9 cellular contexts compared by ENCODE assay signal in genomic region chr3:13013151-13013561, GRCh38.
DNase-seq lines count a peak whose midpoint lies in the region; ATAC-seq, FAIRE-seq and TF ChIP-seq lines count a peak whose summit lies in the region.
"Had no signal": no experiment of that assay in that cellular context is flagged by ENCODE, and none has a peak within 500 bp of the region (broad histone marks: within the 10 kb centered on the region; RNA-seq: fewer than 3 reads in every experiment).

No MANE protein-coding gene starts in this region.

- H3K27me3 ChIP-seq in MM.1S (replicated peaks; ENCODE audit: insufficient read depth, low read length) (no peaks in the 10 kb centered on the region), GM12878 (replicated peaks in 1 of 2; ENCODE audit: control insufficient read depth in 2 of 2, insufficient read depth in 2 of 2, low read length in 1 of 2) (no peaks in the 10 kb centered on the region), skeletal muscle tissue (ENCODE audit: control insufficient read depth in 3 of 3, insufficient read depth in 3 of 3, low read length in 3 of 3) (no peaks in the 10 kb centered on the region)

- SMC1A ChIA-PET in GM12878 (lab: Charles Lee; ENCODE audit: uncharacterized antibody, unreplicated experiment): interaction anchor here (0.8 to 12.7 kb wide), 10 partner anchors 8 to 441 kb away, joined by 3 to 123 read pairs (median 12); no protein-coding TSS in a partner anchor

- H3K4me2 ChIP-seq in MM.1S (ENCODE audit: low read depth, low read length) (peak overlapping the region; percentile 94), GM12878 (ENCODE audit: control insufficient read depth, insufficient read depth) (peak overlapping the region; percentile 93)

- no peak for ATAC-seq in activated CD4-positive, alpha-beta T cell treated with anti-CD3 and anti-CD28 coated beads for 36 hours
- peak; percentile 1 for ATAC-seq in GM12878

- WGBS in GM12878 (ENCODE audit: insufficient coverage, insufficient replicate concordance, low lambda C conversion rate, missing lambda C conversion rate): 3% methylated on average over 7 of the region's 7 CpGs

- H4K20me1 ChIP-seq in MM.1S (ENCODE audit: insufficient read depth, low read length) (no peaks in the 10 kb centered on the region), GM12878 (ENCODE audit: control insufficient read depth, insufficient read depth) (no peaks in the 10 kb centered on the region)

- no TSS peak for BruUV-seq in GM12878 (replicated peaks; lab: Mats Ljungman, UMichigan)

- H3K27ac ChIP-seq in MM.1S (ENCODE audit: low read length) (peak overlapping the region; percentile 94), GM12878 (ENCODE audit: control insufficient read depth, insufficient read depth) (peak overlapping the region; percentile 99), skeletal muscle tissue (ENCODE audit: low read depth, low read length) (peak overlapping the region; percentile 12)

- intact Hi-C loops in activated CD4-positive, alpha-beta T cell treated with anti-CD3 and anti-CD28 coated beads for 36 hours (cut with DNase I, micrococcal nuclease): loop anchor here (5.0 to 10.0 kb wide), 5 partner anchors 46 to 1422 kb away; partner anchors contain the start of genes CHCHD4 (in 1 of the 2) and MKRN2 (in 1 of the 2)
- intact Hi-C loops in GM12878 (cut with micrococcal nuclease; ENCODE audit: unreplicated experiment): loop anchor here (1.0 to 10.0 kb wide), 4 partner anchors 18 to 442 kb away; no protein-coding TSS in a partner anchor

- H3K9ac ChIP-seq in MM.1S (ENCODE audit: low read length) (peak overlapping the region; percentile 99), GM12878 (ENCODE audit: control insufficient read depth, insufficient read depth, low read length) (peak overlapping the region; percentile 93), skeletal muscle tissue (ENCODE audit: low read depth in 1 of 3, low read length in 3 of 3) (no peak overlapping the region)

- DNase-seq in activated CD4-positive, alpha-beta T cell treated with anti-CD3 and anti-CD28 coated beads for 36 hours: no peak
- no peak for DNase-seq in activated CD4-positive, alpha-beta T cell treated with anti-CD3 and anti-CD28 coated beads, Interleukin-2, amount 50 U/mL, for 48 hours
- peak; percentile 12 for DNase-seq in MM.1S
- no peak for DNase-seq in GM12878 (ENCODE audit: low read depth, low spot score)
- DNase-seq in stimulated activated CD4-positive, alpha-beta T cell treated with anti-CD3 and anti-CD28 coated beads, Interleukin-4, amount 100 ng/mL, for 24 hours: no peak
- DNase-seq in C1 segment of cervical spinal cord (lab: John Stamatoyannopoulos, UW): no peak
- no peak for DNase-seq in NCI-H524 (lab: John Stamatoyannopoulos, UW)

- peak overlapping the region; percentile 75 for H3K4me3 ChIP-seq in MM.1S (ENCODE audit: low read length)
- peak overlapping the region; percentile 70 for H3K4me3 ChIP-seq in GM12878
- no peak overlapping the region for H3K4me3 ChIP-seq in skeletal muscle tissue (ENCODE audit: low read length in 3 of 3)
- H3K4me3 ChIP-seq: mucosa of descending colon had no signal

- TF ChIP-seq CTCF in MM.1S (IDR thresholded peaks at IDR 0.05; ENCODE audit: low read length): no peak
- 0 out of 6 replicates have a peak, but pooled peaks have one; percentile 9 to 20 (median 11) for TF ChIP-seq CTCF in GM12878 (IDR thresholded peaks at IDR 0.05 in 2 of 3, conservative IDR thresholded peaks at IDR 0.05 in 1 of 3; ENCODE audit: control insufficient read depth in 2 of 3, extremely low read depth in 1 of 3, insufficient read depth in 1 of 3, low read depth in 3 of 3, low read length in 3 of 3)

- no peaks in the 10 kb centered on the region for H3K9me3 Mint-ChIP-seq in activated CD4-positive, alpha-beta T cell treated with anti-CD3 and anti-CD28 coated beads for 36 hours (ENCODE audit: low read depth)

- no peak for FAIRE-seq in GM12878 (lab: Jason Lieb, UNC)

- H3K9me2 ChIP-seq in MM.1S (replicated peaks; ENCODE audit: insufficient read depth, low read length): no peaks in the 10 kb centered on the region

- H3K9me3 ChIP-seq in MM.1S (replicated peaks; ENCODE audit: insufficient read depth, low read length): no peaks in the 10 kb centered on the region
- no peaks in the 10 kb centered on the region for H3K9me3 ChIP-seq in GM12878 (replicated peaks; ENCODE audit: control insufficient read depth, insufficient read depth, low read length)
- no peaks in the 10 kb centered on the region for H3K9me3 ChIP-seq in skeletal muscle tissue (ENCODE audit: control insufficient read depth in 3 of 3, low read length in 3 of 3)
- H3K9me3 ChIP-seq: mucosa of descending colon had no signal

- POLR2A ChIA-PET in activated CD4-positive, alpha-beta T cell treated with anti-CD3 and anti-CD28 coated beads for 36 hours (lab: Charles Lee): no interaction called here
- POLR2A ChIA-PET in GM12878 (lab: Charles Lee): interaction anchor here (0.9 to 11.5 kb wide), 8 partner anchors 8 to 78 kb away, joined by 3 to 170 read pairs (median 22); no protein-coding TSS in a partner anchor

- H3K27ac Mint-ChIP-seq in activated CD4-positive, alpha-beta T cell treated with anti-CD3 and anti-CD28 coated beads for 36 hours: peak overlapping the region; percentile 98

- no peak for TF ChIP-seq EP300 in GM12878 (IDR thresholded peaks at IDR 0.05; ENCODE audit: borderline replicate concordance in 1 of 2, control insufficient read depth in 1 of 2, low read depth in 2 of 2, low read length in 2 of 2)

- H3K4me3 Mint-ChIP-seq in activated CD4-positive, alpha-beta T cell treated with anti-CD3 and anti-CD28 coated beads for 36 hours: peak overlapping the region; percentile 72

- no peaks in the 10 kb centered on the region for H3K27me3 Mint-ChIP-seq in activated CD4-positive, alpha-beta T cell treated with anti-CD3 and anti-CD28 coated beads for 36 hours

- no peak overlapping the region for H2AFZ ChIP-seq in MM.1S (ENCODE audit: low read length)
- H2AFZ ChIP-seq in GM12878 (ENCODE audit: control insufficient read depth, low read depth, low read length): no peak overlapping the region

- CTCF ChIA-PET in activated CD4-positive, alpha-beta T cell treated with anti-CD3 and anti-CD28 coated beads for 36 hours (lab: Charles Lee): interaction anchor here (0.6 to 3.9 kb wide), 4 partner anchors 9 to 547 kb away, joined by 4 to 28 read pairs (median 7); no protein-coding TSS in a partner anchor
- CTCF ChIA-PET in GM12878 (lab: Yijun Ruan, JAX): interaction anchor here (0.6 to 7.8 kb wide), 11 partner anchors 10 to 404 kb away, joined by 3 to 57 read pairs (median 12); partner anchors contain the start of gene RPL32

- H3K4me1 ChIP-seq in MM.1S (ENCODE audit: low read length) (peaks cover 77% of the 10 kb centered on the region), GM12878 (ENCODE audit: control insufficient read depth, insufficient read depth, low read length) (peaks cover 96% of the 10 kb centered on the region), skeletal muscle tissue (ENCODE audit: control insufficient read depth in 3 of 3, insufficient read depth in 3 of 3, low read length in 3 of 3) (peaks cover 30 to 73% (median 31%) of the 10 kb centered on the region in 3 donors)

- TF ChIP-seq RAD21 in GM12878 (IDR thresholded peaks at IDR 0.05; ENCODE audit: insufficient read depth, low read depth, low read length): no peak

- H3F3A ChIP-seq in MM.1S (ENCODE audit: insufficient read depth, low read length): peaks cover 83% of the 10 kb centered on the region

- peaks cover 79% of the 10 kb centered on the region for H3K4me1 Mint-ChIP-seq in activated CD4-positive, alpha-beta T cell treated with anti-CD3 and anti-CD28 coated beads for 36 hours

- TF ChIP-seq POLR2A in GM12878 (IDR thresholded peaks at IDR 0.05; ENCODE audit: low read depth, low read length): no peak

- in situ Hi-C loops in GM12878 (cut with MboI): no loop called here

- H3K79me2 ChIP-seq in MM.1S (ENCODE audit: low read length) (peaks cover 75% of the 10 kb centered on the region), GM12878 (ENCODE audit: control insufficient read depth, insufficient read depth, low read length) (peaks cover 94% of the 10 kb centered on the region)

- H3K36me3 ChIP-seq in MM.1S (replicated peaks; ENCODE audit: insufficient read depth, low read length) (no peaks in the 10 kb centered on the region), GM12878 (ENCODE audit: control insufficient read depth in 2 of 2, insufficient read depth in 2 of 2, low read length in 1 of 2) (peaks cover under 1 to 2% of the 10 kb centered on the region in 2 experiments; a peak in 2 of 4 replicates), skeletal muscle tissue (ENCODE audit: control insufficient read depth in 3 of 3, insufficient read depth in 3 of 3, low read length in 3 of 3) (no peaks in the 10 kb centered on the region)

- peaks cover 24% of the 10 kb centered on the region for H3K36me3 Mint-ChIP-seq in activated CD4-positive, alpha-beta T cell treated with anti-CD3 and anti-CD28 coated beads for 36 hours (ENCODE audit: low read depth)

- RAD21 ChIA-PET in GM12878 (lab: Charles Lee; ENCODE audit: unreplicated experiment): interaction anchor here (0.9 to 8.5 kb wide), 13 partner anchors 8 to 1639 kb away, joined by 3 to 93 read pairs (median 7); partner anchors contain the start of gene CCDC174

TF ChIP-seq in GM12878, 131 proteins besides CTCF, POLR2A, EP300 and RAD21 (continues in another document):
- TF ChIP-seq PKNOX1 (IDR thresholded peaks at IDR 0.05): 0 out of 2 replicates have a peak, but pooled peaks have one; percentile 23
- TF ChIP-seq BHLHE40 (IDR thresholded peaks at IDR 0.05; ENCODE audit: borderline replicate concordance in 1 of 2, low read depth in 2 of 2, low read length in 1 of 2): peak; percentile 7 to 73; a peak in 2 of 4 replicates
- TF ChIP-seq ATF3 (IDR thresholded peaks at IDR 0.05; ENCODE audit: borderline replicate concordance, extremely low read depth, low read depth, low read length): no peak
- TF ChIP-seq RB1 (IDR thresholded peaks at IDR 0.05; ENCODE audit: borderline replicate concordance): 0 out of 2 replicates have a peak, but pooled peaks have one; percentile 49
- TF ChIP-seq GATAD2B (conservative IDR thresholded peaks at IDR 0.05; ENCODE audit: low read depth): peak; percentile 26
- TF ChIP-seq BACH1 (IDR thresholded peaks at IDR 0.05; ENCODE audit: borderline replicate concordance): 0 out of 2 replicates have a peak, but pooled peaks have one; percentile 15

Comparison
In these comparisons a context has a peak if more than half of its experiments do, and no peak if none do; other contexts are left out.
1. H3K27ac ChIP-seq: peak in every context shown above with its lines; median percentile 99 in GM12878; 94 in MM.1S; 12 in skeletal muscle tissue.
2. H3K4me3 ChIP-seq: peak in MM.1S (single experiment) and GM12878 (single experiment); none in skeletal muscle tissue (0 of 3).
3. H3K9ac ChIP-seq: peak in MM.1S (single experiment) and GM12878 (single experiment); none in skeletal muscle tissue (0 of 3).